ENCODE assay signal across 9 cellular contexts in the genomic region with DNA sequence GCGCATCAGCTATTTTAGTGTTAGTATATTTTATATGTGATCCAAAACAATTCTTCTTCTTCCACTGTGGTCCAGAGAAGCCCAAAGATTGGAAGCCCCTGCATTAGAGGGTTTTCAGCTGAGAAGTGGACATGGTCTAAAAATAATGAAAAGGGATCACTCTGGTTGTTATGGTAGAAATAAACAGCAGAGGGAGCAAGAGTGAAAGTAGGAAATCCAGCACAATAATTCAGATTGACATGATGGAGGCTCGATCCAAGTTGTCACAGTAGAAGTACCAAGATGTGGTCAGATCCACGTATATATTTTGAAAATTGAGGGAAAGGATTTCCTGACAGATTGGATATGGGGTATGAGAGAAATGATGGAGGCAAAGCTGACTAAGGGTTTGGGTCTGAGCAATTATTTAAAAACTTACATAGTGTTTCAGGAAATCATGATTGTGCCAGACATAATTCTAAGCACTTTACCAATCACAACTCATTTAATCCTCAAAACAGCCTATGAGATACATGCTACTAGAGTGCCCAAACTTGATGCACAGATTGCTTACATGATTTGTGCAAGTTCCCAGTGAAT. TPM values are rescaled to one million over a fixed set of nuclear protein-coding genes. Genes with fewer than 3 reads are reported as not detected.
DNase-seq lines count a peak whose midpoint lies in the region; ATAC-seq lines count a peak whose summit lies in the region.
"Had no signal": no experiment of that assay in that cellular context is flagged by ENCODE, and none has a peak within 500 bp of the region (broad histone marks: within the 10 kb centered on the region; RNA-seq: fewer than 3 reads in every experiment).

No MANE protein-coding gene starts in this region.

- peak; percentile 45 for DNase-seq in EH (ENCODE audit: low read depth)
- peak; percentile 29 for DNase-seq in NCI-H446 treated with DMSO at 0.1 percent for 48 hours (lab: John Stamatoyannopoulos, UW)
- DNase-seq in dedifferentiated amniotic fluid mesenchymal stem cell (ENCODE audit: extremely low spot score): peak; percentile 31
- DNase-seq in myocyte (ENCODE audit: low read depth): peak; percentile 69
- DNase-seq: naive B cell had no signal

- ATAC-seq in GM21737 (IDR thresholded peaks at IDR 0.05; ENCODE audit: unreplicated experiment) (peak; percentile 53), GM19324 (IDR thresholded peaks at IDR 0.05; ENCODE audit: low FRiP score, unreplicated experiment) (no peak), HG02970 (IDR thresholded peaks at IDR 0.05; ENCODE audit: low FRiP score, unreplicated experiment) (no peak), HG03457 (IDR thresholded peaks at IDR 0.05; ENCODE audit: unreplicated experiment) (no peak)

RNA-seq across cellular contexts. Expression of gene TMEM144, which starts 17.0 kb away (rescaled TPM):
- total RNA-seq in myocyte: 8.6 and 11.7 TPM in 2 replicates
- 9.0 TPM for polyA plus RNA-seq in myocyte (2012)

RNA-seq across cellular contexts. Expression of gene GASK1B, which starts 20.4 kb away (rescaled TPM):
- 75.9 and 106 TPM in 2 replicates for total RNA-seq in myocyte
- 72.5 TPM for polyA plus RNA-seq in myocyte (2012)
